8 cellular contexts compared by ENCODE assay signal in the genomic region with DNA sequence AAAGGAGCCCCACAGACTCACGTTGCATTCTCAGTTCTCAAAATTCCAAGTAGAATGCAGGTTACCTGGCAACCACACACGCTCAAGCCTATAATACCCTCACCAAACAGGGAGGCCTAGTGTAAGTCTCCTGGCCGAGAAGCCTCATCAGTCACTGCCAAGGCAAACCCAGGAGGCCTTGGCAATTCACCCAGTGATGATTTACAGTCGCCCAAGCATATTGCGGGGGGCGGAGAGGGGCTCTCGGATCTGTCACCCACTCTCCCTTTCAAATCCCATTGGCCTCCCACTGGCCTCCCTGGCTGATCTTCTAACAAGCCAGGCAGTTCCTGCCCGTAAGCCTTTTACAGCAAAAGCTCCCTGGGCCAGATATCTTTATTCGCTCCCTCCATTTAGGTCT. TPM values are rescaled to one million over a fixed set of nuclear protein-coding genes. Genes with fewer than 3 reads are reported as not detected.
DNase-seq lines count a peak whose midpoint lies in the region; ATAC-seq lines count a peak whose summit lies in the region.

No MANE protein-coding gene starts in this region.

- peaks cover 21% of the 10 kb centered on the region for H3K36me3 Mint-ChIP-seq in activated naive CD8-positive, alpha-beta T cell treated with anti-CD3 and anti-CD28 coated beads, Interleukin-2, amount 50 U/mL, for 24 hours (ENCODE audit: low read depth)
- peaks cover 0 to 7% (median 1%) of the 10 kb centered on the region in 3 donors for H3K36me3 Mint-ChIP-seq in immature natural killer cell

- H3K27ac Mint-ChIP-seq in activated naive CD8-positive, alpha-beta T cell treated with anti-CD3 and anti-CD28 coated beads, Interleukin-2, amount 50 U/mL, for 24 hours = peak overlapping the region; percentile 98
- peak overlapping the region; percentile 75 to 99 (median 91) for H3K27ac Mint-ChIP-seq in immature natural killer cell

- peaks cover 0 to 11% of the 10 kb centered on the region in 2 donors for H3K36me3 ChIP-seq in stomach smooth muscle (ENCODE audit: control insufficient read depth in 2 of 2, insufficient read depth in 2 of 2, low read length in 2 of 2)

- H3K4me1 Mint-ChIP-seq in activated naive CD8-positive, alpha-beta T cell treated with anti-CD3 and anti-CD28 coated beads, Interleukin-2, amount 50 U/mL, for 24 hours = peaks cover 47% of the 10 kb centered on the region
- H3K4me1 Mint-ChIP-seq in immature natural killer cell = peaks cover 50 to 59% of the 10 kb centered on the region in 2 donors

- H3K27me3 ChIP-seq in stomach smooth muscle (ENCODE audit: control insufficient read depth in 1 of 2, insufficient read depth in 2 of 2, low read length in 2 of 2) = no peaks in the 10 kb centered on the region

- ATAC-seq in Right ventricle myocardium superior (ENCODE audit: poor library complexity) (no peak), GM18861 (IDR thresholded peaks at IDR 0.05; ENCODE audit: unreplicated experiment) (no peak)
- ATAC-seq in activated naive CD8-positive, alpha-beta T cell treated with anti-CD3 and anti-CD28 coated beads, Interleukin-2, amount 50 U/mL, for 24 hours = no peak

- peak overlapping the region; percentile 95 to 98 for H3K4me3 ChIP-seq in stomach smooth muscle (ENCODE audit: low read length in 2 of 2)

- peaks cover 44% of the 10 kb centered on the region for H3K4me1 ChIP-seq in stomach smooth muscle (ENCODE audit: control insufficient read depth, insufficient read depth, low read length)

- H3K27me3 Mint-ChIP-seq in activated naive CD8-positive, alpha-beta T cell treated with anti-CD3 and anti-CD28 coated beads, Interleukin-2, amount 50 U/mL, for 24 hours = no peaks in the 10 kb centered on the region
- peaks cover 4 to 7% (median 6%) of the 10 kb centered on the region in 3 donors for H3K27me3 Mint-ChIP-seq in immature natural killer cell (ENCODE audit: low read depth in 3 of 3)

- peak overlapping the region; percentile 79 for H3K27ac ChIP-seq in stomach smooth muscle (ENCODE audit: low read length)

- H3K9ac ChIP-seq in stomach smooth muscle (ENCODE audit: low read length in 2 of 2) = peak overlapping the region; percentile 82 to 86

- no peaks in the 10 kb centered on the region for H3K9me3 ChIP-seq in stomach smooth muscle (ENCODE audit: control insufficient read depth in 2 of 2, low read length in 2 of 2)

- DNase-seq in Right ventricle myocardium superior (peak; percentile 23), cardiac septum (ENCODE audit: low spot score) (no peak), immature natural killer cell (no peak), dedifferentiated amniotic fluid mesenchymal stem cell (ENCODE audit: extremely low spot score) (no peak)
- no peak for DNase-seq in activated naive CD8-positive, alpha-beta T cell treated with anti-CD3 and anti-CD28 coated beads, Interleukin-2, amount 50 U/mL, for 24 hours
- DNase-seq in effector CD8-positive, alpha-beta T cell (lab: John Stamatoyannopoulos, UW) = no peak

- H3K9me3 Mint-ChIP-seq in activated naive CD8-positive, alpha-beta T cell treated with anti-CD3 and anti-CD28 coated beads, Interleukin-2, amount 50 U/mL, for 24 hours = no peaks in the 10 kb centered on the region
- no peaks in the 10 kb centered on the region for H3K9me3 Mint-ChIP-seq in immature natural killer cell

- intact Hi-C loops in Right ventricle myocardium superior (cut with DNase I) (no loop called here), cardiac septum (cut with DNase I) (loop anchor here (1.0 to 2.0 kb wide), 2 partner anchors 15 to 38 kb away; partner anchors contain the start of gene AKAP8)

- H3K4me3 Mint-ChIP-seq in activated naive CD8-positive, alpha-beta T cell treated with anti-CD3 and anti-CD28 coated beads, Interleukin-2, amount 50 U/mL, for 24 hours = peak overlapping the region; percentile 95
- H3K4me3 Mint-ChIP-seq in immature natural killer cell = peak overlapping the region; percentile 99 to 100 (median 100)

RNA-seq across cellular contexts. Expression of gene AKAP8L, which starts 1.1 kb away (rescaled TPM):
- total RNA-seq in Right ventricle myocardium superior (74.5 TPM), cardiac septum (63.1 TPM)
- 10 to 100 TPM; 28.4 to 58.5 (median 29.6) TPM for polyA plus RNA-seq in immature natural killer cell

RNA-seq across cellular contexts. Expression of gene WIZ, which starts 32.1 kb away (rescaled TPM):
- total RNA-seq in Right ventricle myocardium superior (21.9 TPM), cardiac septum (21.6 TPM)
- 1 to 10 TPM in 1 of 3 donors, under 1 TPM in 1, not detected in 1; 0.78 to 1.5 TPM for polyA plus RNA-seq in immature natural killer cell

RNA-seq across cellular contexts. Expression of gene AKAP8, which starts 38.1 kb away (rescaled TPM):
- total RNA-seq in Right ventricle myocardium superior = 20.6 TPM
- 19.2 TPM for total RNA-seq in cardiac septum
- 10 to 100 TPM in 2 of 3 donors, 1 to 10 TPM in 1; 7.8 to 21.9 (median 11.1) TPM for polyA plus RNA-seq in immature natural killer cell

RNA-seq across cellular contexts. Expression of gene RASAL3, which starts 46.6 kb away (rescaled TPM):
- total RNA-seq in Right ventricle myocardium superior = 0.65 TPM
- total RNA-seq in cardiac septum = 1.7 TPM
- polyA plus RNA-seq in immature natural killer cell = 100 to 1,000 TPM in 1 of 3 donors, 10 to 100 TPM in 2; 71.5 to 114 (median 89.1) TPM
